In the genomic region with DNA sequence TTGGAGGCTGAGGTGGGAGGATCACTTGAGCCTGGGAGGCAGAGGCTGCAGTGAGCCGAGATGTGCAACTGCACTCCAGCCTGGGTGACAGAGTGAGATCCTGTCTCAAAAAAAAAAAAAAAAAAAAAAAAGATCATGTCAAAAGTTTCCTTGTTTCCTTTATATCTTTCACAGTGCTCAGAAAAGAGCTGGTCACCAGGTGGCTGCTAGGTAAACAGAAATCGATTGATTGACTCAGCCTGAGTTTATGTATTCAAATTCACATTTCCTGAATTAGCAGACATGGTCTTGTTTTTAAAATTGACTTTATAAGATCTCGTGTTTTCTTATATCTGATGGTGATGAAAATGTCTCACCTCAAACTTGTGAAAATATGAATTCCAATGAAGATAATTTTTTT, we compare ENCODE assay signal across 21 cellular contexts.
"Had no signal": no experiment of that assay in that cellular context is flagged by ENCODE, and none has a peak within 500 bp of the region (broad histone marks: within the 10 kb centered on the region; RNA-seq: fewer than 3 reads in every experiment).

No MANE protein-coding gene starts in this region.

- DNase-seq: activated CD4-positive, alpha-beta T cell treated with anti-CD3 and anti-CD28 coated beads for 4 hours; activated CD8-positive, alpha-beta memory T cell treated with anti-CD3 and anti-CD28 coated beads, Interleukin-2, amount 50 U/mL, for 4 hours; activated CD8-positive, alpha-beta T cell treated with anti-CD3 and anti-CD28 coated beads for 36 hours; activated T-cell treated with anti-CD3 and anti-CD28 coated beads, Interleukin-2, amount 50 U/mL, for 72 hours; amniotic stem cell; body of pancreas; cortex of kidney; NCI-H1092; NCI-H1694 treated with DMSO at 0.1 percent for 48 hours; NCI-H2029 treated with DMSO at 0.1 percent for 48 hours; NK-92 treated with Interleukin-12 subunit alpha and Interleukin-12 subunit beta, amount 100 ng/mL, for 24 hours; OCI-M1; Peyer's patch; Right ventricle myocardium superior; SJCRH30; SK-N-SH; SW 1271 had no signal

- ATAC-seq: activated CD4-positive, CD25-positive, alpha-beta regulatory T cell treated with anti-CD3 and anti-CD28 coated beads, Interleukin-2, amount 50 U/mL, for 24 hours; activated CD8-positive, alpha-beta T cell treated with anti-CD3 and anti-CD28 coated beads for 36 hours; activated T-cell treated with anti-CD3 and anti-CD28 coated beads, Interleukin-2, amount 50 U/mL, for 72 hours; body of pancreas had no signal

- H3K9me3 Mint-ChIP-seq: activated CD8-positive, alpha-beta T cell treated with anti-CD3 and anti-CD28 coated beads for 36 hours; activated naive CD4-positive, alpha-beta T cell treated with anti-CD3 and anti-CD28 coated beads, Interleukin-2, amount 50 U/mL, for 24 hours; activated T-cell treated with anti-CD3 and anti-CD28 coated beads, Interleukin-2, amount 50 U/mL, for 72 hours; activated T-helper 2 cell treated with anti-CD3 and anti-CD28 coated beads, Interferon-gamma antibody, Interleukin-2, Interleukin-4, amounts not matched to agents 10 μg/mL and 5 μg/mL and 100 μg/mL, durations not matched to agents 14 hours and 24 hours and 36 hours; central memory CD8-positive, alpha-beta T cell had no signal

- H3K4me1 Mint-ChIP-seq: activated naive CD4-positive, alpha-beta T cell treated with anti-CD3 and anti-CD28 coated beads, Interleukin-2, amount 50 U/mL, for 24 hours; central memory CD8-positive, alpha-beta T cell had no signal

- H3K36me3 Mint-ChIP-seq: activated naive CD4-positive, alpha-beta T cell treated with anti-CD3 and anti-CD28 coated beads, Interleukin-2, amount 50 U/mL, for 24 hours had no signal

- H3K27ac Mint-ChIP-seq: activated CD8-positive, alpha-beta T cell treated with anti-CD3 and anti-CD28 coated beads for 36 hours; activated naive CD4-positive, alpha-beta T cell treated with anti-CD3 and anti-CD28 coated beads, Interleukin-2, amount 50 U/mL, for 24 hours; activated T-cell treated with anti-CD3 and anti-CD28 coated beads, Interleukin-2, amount 50 U/mL, for 72 hours; activated T-helper 2 cell treated with anti-CD3 and anti-CD28 coated beads, Interferon-gamma antibody, Interleukin-2, Interleukin-4, amounts not matched to agents 10 μg/mL and 5 μg/mL and 100 μg/mL, durations not matched to agents 14 hours and 24 hours and 36 hours had no signal

- H3K27me3 Mint-ChIP-seq: central memory CD8-positive, alpha-beta T cell had no signal

- H3K4me3 Mint-ChIP-seq: activated CD8-positive, alpha-beta T cell treated with anti-CD3 and anti-CD28 coated beads for 36 hours; activated naive CD4-positive, alpha-beta T cell treated with anti-CD3 and anti-CD28 coated beads, Interleukin-2, amount 50 U/mL, for 24 hours; activated T-cell treated with anti-CD3 and anti-CD28 coated beads, Interleukin-2, amount 50 U/mL, for 72 hours; central memory CD8-positive, alpha-beta T cell had no signal
